Comparison of ENCODE assay signal across 26 cellular contexts in the genomic region with DNA sequence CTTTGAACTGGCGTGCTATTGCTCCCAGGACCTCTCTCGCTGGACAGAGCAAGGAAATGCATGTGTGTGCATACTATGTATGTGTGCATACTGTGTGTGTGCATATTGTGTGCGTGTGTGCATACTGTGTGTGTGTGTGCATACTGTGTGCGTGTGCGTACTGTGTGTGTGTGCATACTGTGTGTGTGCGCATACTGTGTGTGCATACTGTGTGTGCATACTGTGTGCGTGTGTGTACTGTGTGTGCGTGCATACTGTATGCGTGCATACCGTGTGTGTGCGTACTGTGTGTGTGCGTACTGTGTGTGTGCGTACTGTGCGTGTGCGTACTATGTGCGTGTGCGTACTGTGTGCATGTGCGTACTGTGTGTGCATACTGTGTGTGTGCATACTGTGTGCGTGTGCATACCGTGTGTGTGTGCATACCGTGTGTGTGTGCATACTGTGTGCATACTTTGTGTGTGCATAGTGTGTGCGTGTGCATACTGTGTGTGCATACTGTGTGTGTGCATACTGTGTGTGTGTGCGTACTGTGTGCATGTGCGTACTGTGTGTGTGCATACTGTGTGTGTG.
"Had no signal": no experiment of that assay in that cellular context is flagged by ENCODE, and none has a peak within 500 bp of the region (broad histone marks: within the 10 kb centered on the region; RNA-seq: fewer than 3 reads in every experiment).

No MANE protein-coding gene starts in this region.

- H3K27me3 Mint-ChIP-seq: activated naive CD8-positive, alpha-beta T cell treated with anti-CD3 and anti-CD28 coated beads, Interleukin-2, amount 10 ng/mL, durations not matched to agents 7 days and 5 days; memory B cell; stimulated activated naive CD8-positive, alpha-beta T cell treated with anti-CD3 and anti-CD28 coated beads, Interleukin-15, amount 100 ng/mL, for 72 hours had no signal

- H3K36me3 Mint-ChIP-seq: stimulated activated effector memory CD8-positive, alpha-beta T cell treated with anti-CD3 and anti-CD28 coated beads, Interleukin-12 subunit alpha, Interleukin-12 subunit beta, amount 100 ng/mL, for 72 hours had no signal

- H3K4me1 ChIP-seq: esophagus squamous epithelium, tibial nerve, uterus had no signal

- H3K4me3 ChIP-seq: esophagus squamous epithelium, gastrocnemius medialis, tibial nerve, uterus had no signal

- H3K27me3 ChIP-seq: esophagus squamous epithelium, gastrocnemius medialis, tibial nerve, uterus had no signal

- H3K9me3 ChIP-seq: esophagus squamous epithelium, gastrocnemius medialis, tibial nerve, uterus had no signal

- H3K4me3 Mint-ChIP-seq: activated naive CD4-positive, alpha-beta T cell treated with anti-CD3 and anti-CD28 coated beads for 36 hours; activated naive CD8-positive, alpha-beta T cell treated with anti-CD3 and anti-CD28 coated beads, Interleukin-2, amount 10 ng/mL, durations not matched to agents 7 days and 5 days; endodermal cell; memory B cell; stimulated activated effector memory CD8-positive, alpha-beta T cell treated with anti-CD3 and anti-CD28 coated beads, Interleukin-12 subunit alpha, Interleukin-12 subunit beta, amount 100 ng/mL, for 72 hours; stimulated activated naive CD8-positive, alpha-beta T cell treated with anti-CD3 and anti-CD28 coated beads, Interleukin-15, amount 100 ng/mL, for 72 hours had no signal

- DNase-seq: activated CD4-positive, alpha-beta T cell treated with anti-CD3 and anti-CD28 coated beads, Interleukin-2, amount 50 U/mL, for 4 hours; activated effector memory CD4-positive, alpha-beta T cell treated with Interleukin-2 at 50 U/mL for 16 hours; activated naive CD4-positive, alpha-beta T cell treated with anti-CD3 and anti-CD28 coated beads for 36 hours; activated naive CD8-positive, alpha-beta T cell treated with anti-CD3 and anti-CD28 coated beads, Interleukin-2, amount 10 ng/mL, durations not matched to agents 7 days and 5 days; activated T-cell treated with anti-CD3 and anti-CD28 coated beads, Interleukin-2, amount 50 U/mL, for 48 hours; amniotic stem cell; cerebellar nuclear complex; cortex of kidney; esophagus squamous epithelium; gastrocnemius medialis; head of caudate nucleus; hypothalamus; left colon; occipital lobe; small intestine; stimulated activated CD4-positive, alpha-beta T cell treated with anti-CD3 and anti-CD28 coated beads, Interleukin-2, amount 100 ng/mL, for 24 hours; stimulated activated naive CD8-positive, alpha-beta T cell treated with anti-CD3 and anti-CD28 coated beads, Interleukin-15, amount 100 ng/mL, for 72 hours; uterus; WERI-Rb-1 had no signal

- FAIRE-seq: islet of Langerhans, small intestine, TTC549 had no signal

- ATAC-seq: gastrocnemius medialis; left colon; sciatic nerve; stimulated activated effector memory CD8-positive, alpha-beta T cell treated with anti-CD3 and anti-CD28 coated beads, Interleukin-12 subunit alpha, Interleukin-12 subunit beta, amount 100 ng/mL, for 72 hours; stimulated activated naive CD8-positive, alpha-beta T cell treated with anti-CD3 and anti-CD28 coated beads, Interleukin-15, amount 100 ng/mL, for 72 hours had no signal

- H3K36me3 ChIP-seq: esophagus squamous epithelium, gastrocnemius medialis, uterus had no signal

- H3K27ac Mint-ChIP-seq: activated naive CD4-positive, alpha-beta T cell treated with anti-CD3 and anti-CD28 coated beads for 36 hours; memory B cell; stimulated activated effector memory CD8-positive, alpha-beta T cell treated with anti-CD3 and anti-CD28 coated beads, Interleukin-12 subunit alpha, Interleukin-12 subunit beta, amount 100 ng/mL, for 72 hours; stimulated activated naive CD8-positive, alpha-beta T cell treated with anti-CD3 and anti-CD28 coated beads, Interleukin-15, amount 100 ng/mL, for 72 hours had no signal

- H3K27ac ChIP-seq: esophagus squamous epithelium, gastrocnemius medialis, tibial nerve, uterus, WERI-Rb-1 had no signal
